14 cellular contexts compared by ENCODE assay signal in the genomic region with DNA sequence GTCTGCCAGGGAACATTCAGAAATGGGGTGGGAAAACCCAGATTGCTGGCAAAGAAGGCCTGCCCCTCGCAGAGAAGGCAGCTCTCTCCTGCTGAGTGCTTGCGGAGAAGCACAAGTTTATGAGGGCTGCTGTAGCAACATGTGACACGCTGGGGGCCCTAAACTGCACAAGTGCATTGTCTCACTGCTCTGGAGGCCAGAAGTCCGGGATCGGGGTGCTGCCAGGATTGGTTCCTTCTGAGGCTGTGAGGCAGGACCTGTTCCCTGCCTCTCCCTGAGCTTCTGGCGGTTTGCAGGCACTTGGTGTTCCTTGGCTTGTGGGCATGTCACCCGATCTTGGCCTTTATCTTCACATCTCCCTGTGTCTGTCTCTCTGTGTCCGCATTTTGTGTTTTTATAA.
DNase-seq lines count a peak whose midpoint lies in the region; ATAC-seq and TF ChIP-seq lines count a peak whose summit lies in the region.
"Had no signal": no experiment of that assay in that cellular context is flagged by ENCODE, and none has a peak within 500 bp of the region (broad histone marks: within the 10 kb centered on the region; RNA-seq: fewer than 3 reads in every experiment).

No MANE protein-coding gene starts in this region.

- POLR2A ChIA-PET in naive thymus-derived CD4-positive, alpha-beta T cell (lab: Charles Lee) = no interaction called here

- intact Hi-C loops in esophagus squamous epithelium (cut with DNase I) = no loop called here
- intact Hi-C loops in naive thymus-derived CD4-positive, alpha-beta T cell (cut with micrococcal nuclease) = no loop called here

- H3K27ac Mint-ChIP-seq in naive thymus-derived CD4-positive, alpha-beta T cell = no peak overlapping the region
- H3K27ac Mint-ChIP-seq: CD4-positive, CD25-positive, alpha-beta regulatory T cell had no signal

- TF ChIP-seq CTCF in esophagus squamous epithelium (IDR thresholded peaks at IDR 0.05) = no peak

- no peak overlapping the region for H3K4me3 ChIP-seq in esophagus squamous epithelium
- no peak overlapping the region for H3K4me3 ChIP-seq in rectal smooth muscle tissue (ENCODE audit: low read length)
- no peak overlapping the region for H3K4me3 ChIP-seq in naive thymus-derived CD4-positive, alpha-beta T cell (ENCODE audit: low read length)

- no peaks in the 10 kb centered on the region for H3K9me3 ChIP-seq in esophagus squamous epithelium
- no peaks in the 10 kb centered on the region for H3K9me3 ChIP-seq in naive thymus-derived CD4-positive, alpha-beta T cell (ENCODE audit: control insufficient read depth in 2 of 3, low read length in 3 of 3)
- H3K9me3 ChIP-seq: BE2C had no signal

- ATAC-seq in naive thymus-derived CD4-positive, alpha-beta T cell = no peak
- ATAC-seq in HG02885 (IDR thresholded peaks at IDR 0.05; ENCODE audit: poor library complexity, unreplicated experiment) = no peak

- H3K4me3 Mint-ChIP-seq in naive thymus-derived CD4-positive, alpha-beta T cell = no peak overlapping the region
- H3K4me3 Mint-ChIP-seq: CD4-positive, CD25-positive, alpha-beta regulatory T cell had no signal

- H3K36me3 Mint-ChIP-seq in naive thymus-derived CD4-positive, alpha-beta T cell = no peaks in the 10 kb centered on the region
- H3K36me3 Mint-ChIP-seq: CD4-positive, CD25-positive, alpha-beta regulatory T cell had no signal

- DNase-seq in NCI-H146 (lab: John Stamatoyannopoulos, UW) (peak; percentile 6), NCI-H146 treated with DMSO at 0.1 percent for 48 hours (lab: John Stamatoyannopoulos, UW; ENCODE audit: unreplicated experiment) (no peak), DMS79 (lab: John Stamatoyannopoulos, UW) (peak; percentile 24), esophagus squamous epithelium (lab: John Stamatoyannopoulos, UW) (no peak), medulla oblongata (ENCODE audit: extremely low spot score) (no peak)
- no peak for DNase-seq in naive thymus-derived CD4-positive, alpha-beta T cell
- DNase-seq: BE2C; CD4-positive, CD25-positive, alpha-beta regulatory T cell; COR-L47; KG1; NCI-H1105 treated with DMSO at 0.1 percent for 48 hours; NCI-H774 had no signal

- H3K27me3 Mint-ChIP-seq in naive thymus-derived CD4-positive, alpha-beta T cell = peaks cover 0 to 13% (median 7%) of the 10 kb centered on the region in 5 donors

- H3K27me3 ChIP-seq in esophagus squamous epithelium (no peaks in the 10 kb centered on the region), rectal smooth muscle tissue (ENCODE audit: control insufficient read depth, insufficient read depth, low read length) (no peaks in the 10 kb centered on the region)
- no peaks in the 10 kb centered on the region for H3K27me3 ChIP-seq in naive thymus-derived CD4-positive, alpha-beta T cell (ENCODE audit: control insufficient read depth in 2 of 2, insufficient read depth in 2 of 2, low read length in 2 of 2)
- H3K27me3 ChIP-seq: BE2C had no signal

- no peak overlapping the region for H3K9ac ChIP-seq in rectal smooth muscle tissue (ENCODE audit: low read length)

- 68 to 92% methylated on average over 6 to 8 of the region's 8 CpGs for WGBS in esophagus squamous epithelium, 2 donors

- H3K36me3 ChIP-seq in esophagus squamous epithelium = no peaks in the 10 kb centered on the region
- no peaks in the 10 kb centered on the region for H3K36me3 ChIP-seq in rectal smooth muscle tissue (ENCODE audit: control insufficient read depth, insufficient read depth, low read length)
- H3K36me3 ChIP-seq in naive thymus-derived CD4-positive, alpha-beta T cell (ENCODE audit: control insufficient read depth in 2 of 3, insufficient read depth in 3 of 3, low read length in 3 of 3) = no peaks in the 10 kb centered on the region
- H3K36me3 ChIP-seq: BE2C had no signal

- H3K27ac ChIP-seq in esophagus squamous epithelium (peak overlapping the region in 3 of 4 donors; percentile 36 to 72 (median 40)), rectal smooth muscle tissue (ENCODE audit: low read depth, low read length) (peak overlapping the region; percentile 61)
- no peak overlapping the region for H3K27ac ChIP-seq in naive thymus-derived CD4-positive, alpha-beta T cell (ENCODE audit: low read depth, low read length)

- TF ChIP-seq POLR2A in esophagus squamous epithelium (IDR thresholded peaks at IDR 0.05) = no peak

- H3K4me1 Mint-ChIP-seq in naive thymus-derived CD4-positive, alpha-beta T cell = no peaks in the 10 kb centered on the region
- H3K4me1 Mint-ChIP-seq: CD4-positive, CD25-positive, alpha-beta regulatory T cell had no signal

- H3K4me1 ChIP-seq in esophagus squamous epithelium = peaks cover 9 to 69% (median 17%) of the 10 kb centered on the region in 3 donors
- peaks cover 21% of the 10 kb centered on the region for H3K4me1 ChIP-seq in rectal smooth muscle tissue (ENCODE audit: control insufficient read depth, insufficient read depth, low read length)
- no peaks in the 10 kb centered on the region for H3K4me1 ChIP-seq in naive thymus-derived CD4-positive, alpha-beta T cell (ENCODE audit: control insufficient read depth in 2 of 2, insufficient read depth in 2 of 2, low read length in 2 of 2)
- H3K4me1 ChIP-seq: BE2C had no signal

- CTCF ChIA-PET in naive thymus-derived CD4-positive, alpha-beta T cell (lab: Charles Lee) = no interaction called here

- no peaks in the 10 kb centered on the region for H3K9me3 Mint-ChIP-seq in naive thymus-derived CD4-positive, alpha-beta T cell

Comparison
In these comparisons a context has a peak if more than half of its experiments do, and no peak if none do; other contexts are left out.
1. DNase-seq: peak in NCI-H146 (single experiment) and DMS79 (single experiment); none in NCI-H146 treated with DMSO at 0.1 percent for 48 hours (single experiment), esophagus squamous epithelium (single experiment), naive thymus-derived CD4-positive, alpha-beta T cell (0 of 9) and medulla oblongata (single experiment).